In the genomic region with DNA sequence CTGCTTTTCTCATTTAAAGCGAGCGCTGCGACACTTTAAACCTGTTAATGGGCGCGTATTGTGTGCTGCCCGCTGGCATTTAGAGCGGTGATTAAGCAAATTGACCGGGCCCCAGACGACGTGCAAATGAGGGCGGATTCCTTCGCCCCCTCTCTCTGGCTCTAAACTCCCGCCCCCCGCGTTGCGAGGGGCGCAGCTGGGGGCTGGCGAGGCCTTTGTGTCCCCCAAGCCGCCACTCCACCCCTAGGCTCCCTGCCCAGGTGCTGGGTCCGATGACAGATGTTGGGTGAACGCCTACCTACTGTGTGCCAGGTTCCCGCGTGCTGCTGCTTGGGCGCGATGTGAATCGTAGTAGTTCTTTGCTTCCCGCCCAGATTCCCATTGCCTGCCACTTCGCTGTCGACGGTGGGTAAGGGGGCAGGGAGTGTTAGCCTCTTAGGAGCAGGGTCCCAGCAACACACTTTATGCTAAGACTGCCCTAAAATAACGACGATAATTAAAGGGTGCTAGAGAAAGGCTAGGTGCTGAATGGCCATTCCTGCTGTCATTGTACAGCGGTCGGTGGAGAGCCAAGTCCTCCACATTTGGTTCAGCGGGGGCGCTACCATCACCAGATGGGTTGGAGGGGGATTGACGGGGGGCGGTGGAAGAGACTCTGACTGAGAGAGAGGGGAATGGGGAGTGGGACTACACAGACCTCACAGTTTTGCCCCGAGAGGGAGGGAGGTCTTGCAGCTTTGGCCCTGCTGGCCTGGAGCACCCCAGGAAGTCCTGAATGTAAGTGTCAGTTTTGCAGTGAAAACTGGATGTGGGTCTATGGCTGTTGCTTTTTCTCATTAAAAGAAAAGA, we compare ENCODE assay signal across 1 cellular context.
TF ChIP-seq lines count a peak whose summit lies in the region.

No MANE protein-coding gene starts in this region.

TF ChIP-seq in WTC11, 78 proteins besides CTCF, POLR2A, EP300 and RAD21 (continued from another document):
- TF ChIP-seq, protein P1, sequence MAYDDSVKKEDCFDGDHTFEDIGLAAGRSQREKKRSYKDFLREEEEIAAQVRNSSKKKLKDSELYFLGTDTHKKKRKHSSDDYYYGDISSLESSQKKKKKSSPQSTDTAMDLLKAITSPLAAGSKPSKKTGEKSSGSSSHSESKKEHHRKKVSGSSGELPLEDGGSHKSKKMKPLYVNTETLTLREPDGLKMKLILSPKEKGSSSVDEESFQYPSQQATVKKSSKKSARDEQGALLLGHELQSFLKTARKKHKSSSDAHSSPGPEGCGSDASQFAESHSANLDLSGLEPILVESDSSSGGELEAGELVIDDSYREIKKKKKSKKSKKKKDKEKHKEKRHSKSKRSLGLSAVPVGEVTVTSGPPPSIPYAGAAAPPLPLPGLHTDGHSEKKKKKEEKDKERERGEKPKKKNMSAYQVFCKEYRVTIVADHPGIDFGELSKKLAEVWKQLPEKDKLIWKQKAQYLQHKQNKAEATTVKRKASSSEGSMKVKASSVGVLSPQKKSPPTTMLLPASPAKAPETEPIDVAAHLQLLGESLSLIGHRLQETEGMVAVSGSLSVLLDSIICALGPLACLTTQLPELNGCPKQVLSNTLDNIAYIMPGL (CRISPR knock-in tag; IDR thresholded peaks at IDR 0.05), result peak; percentile 40; the same call in 1 of the 2 replicates
- TF ChIP-seq ETV6 (CRISPR knock-in tag; IDR thresholded peaks at IDR 0.05) (0 out of 2 replicates have a peak, but pooled peaks have one; percentile 64), FOXP1 (CRISPR knock-in tag; IDR thresholded peaks at IDR 0.05; ENCODE audit: borderline replicate concordance) (peak; percentile 71; the same call in 1 of the 2 replicates), ZNF232 (CRISPR knock-in tag; IDR thresholded peaks at IDR 0.05) (no peak), IRF2 (CRISPR knock-in tag; IDR thresholded peaks at IDR 0.05; ENCODE audit: borderline replicate concordance, low read depth) (no peak), ZNF263 (CRISPR knock-in tag; IDR thresholded peaks at IDR 0.05; ENCODE audit: low read depth) (no peak), PRRX2 (CRISPR knock-in tag; IDR thresholded peaks at IDR 0.05) (0 out of 2 replicates have a peak, but pooled peaks have one; percentile 27)
- TF ChIP-seq, protein P2, sequence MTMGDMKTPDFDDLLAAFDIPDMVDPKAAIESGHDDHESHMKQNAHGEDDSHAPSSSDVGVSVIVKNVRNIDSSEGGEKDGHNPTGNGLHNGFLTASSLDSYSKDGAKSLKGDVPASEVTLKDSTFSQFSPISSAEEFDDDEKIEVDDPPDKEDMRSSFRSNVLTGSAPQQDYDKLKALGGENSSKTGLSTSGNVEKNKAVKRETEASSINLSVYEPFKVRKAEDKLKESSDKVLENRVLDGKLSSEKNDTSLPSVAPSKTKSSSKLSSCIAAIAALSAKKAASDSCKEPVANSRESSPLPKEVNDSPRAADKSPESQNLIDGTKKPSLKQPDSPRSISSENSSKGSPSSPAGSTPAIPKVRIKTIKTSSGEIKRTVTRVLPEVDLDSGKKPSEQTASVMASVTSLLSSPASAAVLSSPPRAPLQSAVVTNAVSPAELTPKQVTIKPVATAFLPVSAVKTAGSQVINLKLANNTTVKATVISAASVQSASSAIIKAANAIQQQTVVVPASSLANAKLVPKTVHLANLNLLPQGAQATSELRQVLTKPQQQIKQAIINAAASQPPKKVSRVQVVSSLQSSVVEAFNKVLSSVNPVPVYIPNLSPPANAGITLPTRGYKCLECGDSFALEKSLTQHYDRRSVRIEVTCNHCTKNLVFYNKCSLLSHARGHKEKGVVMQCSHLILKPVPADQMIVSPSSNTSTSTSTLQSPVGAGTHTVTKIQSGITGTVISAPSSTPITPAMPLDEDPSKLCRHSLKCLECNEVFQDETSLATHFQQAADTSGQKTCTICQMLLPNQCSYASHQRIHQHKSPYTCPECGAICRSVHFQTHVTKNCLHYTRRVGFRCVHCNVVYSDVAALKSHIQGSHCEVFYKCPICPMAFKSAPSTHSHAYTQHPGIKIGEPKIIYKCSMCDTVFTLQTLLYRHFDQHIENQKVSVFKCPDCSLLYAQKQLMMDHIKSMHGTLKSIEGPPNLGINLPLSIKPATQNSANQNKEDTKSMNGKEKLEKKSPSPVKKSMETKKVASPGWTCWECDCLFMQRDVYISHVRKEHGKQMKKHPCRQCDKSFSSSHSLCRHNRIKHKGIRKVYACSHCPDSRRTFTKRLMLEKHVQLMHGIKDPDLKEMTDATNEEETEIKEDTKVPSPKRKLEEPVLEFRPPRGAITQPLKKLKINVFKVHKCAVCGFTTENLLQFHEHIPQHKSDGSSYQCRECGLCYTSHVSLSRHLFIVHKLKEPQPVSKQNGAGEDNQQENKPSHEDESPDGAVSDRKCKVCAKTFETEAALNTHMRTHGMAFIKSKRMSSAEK (CRISPR knock-in tag; IDR thresholded peaks at IDR 0.05; ENCODE audit: borderline replicate concordance), result no peak
- TF ChIP-seq, protein P3, sequence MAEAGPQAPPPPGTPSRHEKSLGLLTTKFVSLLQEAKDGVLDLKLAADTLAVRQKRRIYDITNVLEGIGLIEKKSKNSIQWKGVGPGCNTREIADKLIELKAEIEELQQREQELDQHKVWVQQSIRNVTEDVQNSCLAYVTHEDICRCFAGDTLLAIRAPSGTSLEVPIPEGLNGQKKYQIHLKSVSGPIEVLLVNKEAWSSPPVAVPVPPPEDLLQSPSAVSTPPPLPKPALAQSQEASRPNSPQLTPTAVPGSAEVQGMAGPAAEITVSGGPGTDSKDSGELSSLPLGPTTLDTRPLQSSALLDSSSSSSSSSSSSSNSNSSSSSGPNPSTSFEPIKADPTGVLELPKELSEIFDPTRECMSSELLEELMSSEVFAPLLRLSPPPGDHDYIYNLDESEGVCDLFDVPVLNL (CRISPR knock-in tag; IDR thresholded peaks at IDR 0.05; ENCODE audit: borderline replicate concordance, low read depth), result no peak
- TF ChIP-seq, protein P4, sequence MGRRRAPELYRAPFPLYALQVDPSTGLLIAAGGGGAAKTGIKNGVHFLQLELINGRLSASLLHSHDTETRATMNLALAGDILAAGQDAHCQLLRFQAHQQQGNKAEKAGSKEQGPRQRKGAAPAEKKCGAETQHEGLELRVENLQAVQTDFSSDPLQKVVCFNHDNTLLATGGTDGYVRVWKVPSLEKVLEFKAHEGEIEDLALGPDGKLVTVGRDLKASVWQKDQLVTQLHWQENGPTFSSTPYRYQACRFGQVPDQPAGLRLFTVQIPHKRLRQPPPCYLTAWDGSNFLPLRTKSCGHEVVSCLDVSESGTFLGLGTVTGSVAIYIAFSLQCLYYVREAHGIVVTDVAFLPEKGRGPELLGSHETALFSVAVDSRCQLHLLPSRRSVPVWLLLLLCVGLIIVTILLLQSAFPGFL (CRISPR knock-in tag; IDR thresholded peaks at IDR 0.05; ENCODE audit: borderline replicate concordance), result no peak
TF ChIP-seq in WTC11: peak in this region for 22.
